Comparison of ENCODE assay signal across 8 cellular contexts in genomic region chr22:20392983-20393704, GRCh38. TPM values are rescaled to one million over a fixed set of nuclear protein-coding genes. Genes with fewer than 3 reads are reported as not detected.
DNase-seq lines count a peak whose midpoint lies in the region; ATAC-seq and TF ChIP-seq lines count a peak whose summit lies in the region.

No MANE protein-coding gene starts in this region.

- H3K27me3 Mint-ChIP-seq in natural killer cell treated with Interleukin-12 subunit alpha and Interleukin-12 subunit beta and Interleukin-15 and Interleukin-18, amount 100 ng/mL, for 72 hours = no peaks in the 10 kb centered on the region

- no peak for TF ChIP-seq CTCF in BJ (IDR thresholded peaks at IDR 0.05; ENCODE audit: insufficient read depth, low read depth, low read length)

- H3K4me3 Mint-ChIP-seq in natural killer cell treated with Interleukin-12 subunit alpha and Interleukin-12 subunit beta and Interleukin-15 and Interleukin-18, amount 100 ng/mL, for 72 hours = peak overlapping the region; percentile 84

- no peaks in the 10 kb centered on the region for H3K9me3 ChIP-seq in HUES64 (ENCODE audit: insufficient read depth, low read depth, low read length)
- H3K9me3 ChIP-seq in effector memory CD4-positive, alpha-beta T cell (ENCODE audit: control insufficient read depth, low read length) = no peaks in the 10 kb centered on the region

- no peaks in the 10 kb centered on the region for H3K9me3 Mint-ChIP-seq in natural killer cell treated with Interleukin-12 subunit alpha and Interleukin-12 subunit beta and Interleukin-15 and Interleukin-18, amount 100 ng/mL, for 72 hours

- no peak overlapping the region for H3K27ac ChIP-seq in HUES64 (ENCODE audit: low read depth, low read length)
- H3K27ac ChIP-seq in effector memory CD4-positive, alpha-beta T cell (ENCODE audit: insufficient read depth, low read length, poor library complexity, severe bottlenecking) = peak overlapping the region; percentile 69

- H3K36me3 ChIP-seq in BJ (ENCODE audit: control insufficient read depth, insufficient read depth, low read length) (no peaks in the 10 kb centered on the region), HUES64 (ENCODE audit: insufficient read depth, low read length) (no peaks in the 10 kb centered on the region)
- H3K36me3 ChIP-seq in effector memory CD4-positive, alpha-beta T cell (ENCODE audit: control insufficient read depth, insufficient read depth, low read length) = no peaks in the 10 kb centered on the region

- 93% methylated on average over 23 of the region's 23 CpGs for WGBS in HUES64

- H3K4me1 Mint-ChIP-seq in natural killer cell treated with Interleukin-12 subunit alpha and Interleukin-12 subunit beta and Interleukin-15 and Interleukin-18, amount 100 ng/mL, for 72 hours (ENCODE audit: low read depth in 2 of 2) = peaks cover 13 to 21% of the 10 kb centered on the region in 2 donors

- POLR2A ChIA-PET in BJ (lab: Charles Lee) = no interaction called here

- peak in 1 of 2 donors; percentile 1 for ATAC-seq in natural killer cell treated with Interleukin-12 subunit alpha and Interleukin-12 subunit beta and Interleukin-15 and Interleukin-18, amount 100 ng/mL, for 72 hours
- no peak for ATAC-seq in HG03460 (IDR thresholded peaks at IDR 0.05; ENCODE audit: unreplicated experiment)

- H3K4me3 ChIP-seq in BJ (ENCODE audit: low read depth, low read length) (peak overlapping the region; percentile 59), HUES64 (ENCODE audit: low read length) (peak overlapping the region; percentile 68)
- peak overlapping the region; percentile 87 for H3K4me3 ChIP-seq in effector memory CD4-positive, alpha-beta T cell (ENCODE audit: insufficient read depth, low read depth, low read length, poor library complexity, severe bottlenecking)

- H3K9ac ChIP-seq in HUES64 (ENCODE audit: low read depth, low read length) = peak overlapping the region; percentile 12

- CTCF ChIA-PET in BJ (lab: Yijun Ruan, JAX) = interaction anchor here (1.6 kb wide), 1 partner anchor 63 kb away, joined by 3 read pairs; no protein-coding TSS in a partner anchor

- H3K4me1 ChIP-seq in HUES64 (ENCODE audit: insufficient read depth, low read length) = peaks cover 4% of the 10 kb centered on the region; the same call in 1 of the 2 replicates
- H3K4me1 ChIP-seq in effector memory CD4-positive, alpha-beta T cell (ENCODE audit: control insufficient read depth, insufficient read depth, low read length, poor library complexity, severe bottlenecking) = peaks cover 14% of the 10 kb centered on the region

- no peaks in the 10 kb centered on the region for H3K36me3 Mint-ChIP-seq in natural killer cell treated with Interleukin-12 subunit alpha and Interleukin-12 subunit beta and Interleukin-15 and Interleukin-18, amount 100 ng/mL, for 72 hours

- H3K27ac Mint-ChIP-seq in natural killer cell treated with Interleukin-12 subunit alpha and Interleukin-12 subunit beta and Interleukin-15 and Interleukin-18, amount 100 ng/mL, for 72 hours = peak overlapping the region; percentile 70 to 77

- peaks cover 4% of the 10 kb centered on the region; the same call in 1 of the 2 replicates for H3K27me3 ChIP-seq in BJ (ENCODE audit: control insufficient read depth, insufficient read depth, low read length)
- H3K27me3 ChIP-seq in HUES64 (ENCODE audit: insufficient read depth, low read length) = no peaks in the 10 kb centered on the region; the same call in 1 of the 2 replicates
- no peaks in the 10 kb centered on the region for H3K27me3 ChIP-seq in effector memory CD4-positive, alpha-beta T cell (replicated peaks; ENCODE audit: control insufficient read depth, insufficient read depth, low read length, poor library complexity, severe bottlenecking)

- no peak for TF ChIP-seq POLR2A in erythroblast (IDR thresholded peaks at IDR 0.05; ENCODE audit: low read length)

- DNase-seq in BJ (ENCODE audit: low read depth) = no peak
- no peak for DNase-seq in effector memory CD4-positive, alpha-beta T cell
- no peak for DNase-seq in natural killer cell treated with Interleukin-12 subunit alpha and Interleukin-12 subunit beta and Interleukin-15 and Interleukin-18, amount 100 ng/mL, for 72 hours (ENCODE audit: low spot score)
- no peak for DNase-seq in NCI-H524 treated with DMSO at 0.1 percent for 48 hours (lab: John Stamatoyannopoulos, UW)
- no peak for DNase-seq in GM19238 (ENCODE audit: insufficient read length, low spot score)
- DNase-seq in erythroblast (lab: John Stamatoyannopoulos, UW) = no peak

RNA-seq across cellular contexts. Expression of gene ZNF74, which starts 0.8 kb away (rescaled TPM):
- polyA plus RNA-seq in BJ (2011; rRNA removed) = 4.5 and 6.9 TPM in 2 replicates
- polyA minus RNA-seq in BJ (2011; rRNA and poly(A)+ RNA removed) = 3.6 and 4.6 TPM in 2 replicates
- polyA plus RNA-seq in HUES64 (2013, experiment 1 of 2) = 22.1 TPM
- polyA plus RNA-seq in HUES64 (2013, experiment 2 of 2) = 22.3 TPM
- 10 to 100 TPM in 1 of 2 donors, 1 to 10 TPM in 1; 3.7 to 11.9 TPM for total RNA-seq in natural killer cell treated with Interleukin-12 subunit alpha and Interleukin-12 subunit beta and Interleukin-15 and Interleukin-18, amount 100 ng/mL, for 72 hours

RNA-seq across cellular contexts. Expression of gene SCARF2, which starts 44.5 kb away (rescaled TPM):
- 15.3 and 28.8 TPM in 2 replicates for polyA plus RNA-seq in BJ (2011; rRNA removed)
- polyA minus RNA-seq in BJ (2011; rRNA and poly(A)+ RNA removed) = 20.1 and 24.0 TPM in 2 replicates
- 7.7 TPM for polyA plus RNA-seq in HUES64 (2013, experiment 1 of 2)
- 8.2 TPM for polyA plus RNA-seq in HUES64 (2013, experiment 2 of 2)
- total RNA-seq in natural killer cell treated with Interleukin-12 subunit alpha and Interleukin-12 subunit beta and Interleukin-15 and Interleukin-18, amount 100 ng/mL, for 72 hours = under 1 TPM in 1 of 2 donors, not detected in 1; 0.48 TPM
